In genomic region chr11:2580444-2581050, GRCh38 we compare ENCODE assay signal across 1 cellular context.
TF ChIP-seq lines count a peak whose summit lies in the region.

No MANE protein-coding gene starts in this region.

TF ChIP-seq in H1, 55 proteins besides CTCF, POLR2A, EP300 and RAD21 (continued from another document):
- TF ChIP-seq, protein P1, sequence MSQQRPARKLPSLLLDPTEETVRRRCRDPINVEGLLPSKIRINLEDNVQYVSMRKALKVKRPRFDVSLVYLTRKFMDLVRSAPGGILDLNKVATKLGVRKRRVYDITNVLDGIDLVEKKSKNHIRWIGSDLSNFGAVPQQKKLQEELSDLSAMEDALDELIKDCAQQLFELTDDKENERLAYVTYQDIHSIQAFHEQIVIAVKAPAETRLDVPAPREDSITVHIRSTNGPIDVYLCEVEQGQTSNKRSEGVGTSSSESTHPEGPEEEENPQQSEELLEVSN (IDR thresholded peaks at IDR 0.05) = no peak
- TF ChIP-seq BCL11A (IDR thresholded peaks at IDR 0.05; ENCODE audit: low read depth in 2 of 2, low read length in 2 of 2) = no peak
